Comparison of ENCODE assay signal across 1 cellular context in genomic region chr13:64993514-64994164, GRCh38.
TF ChIP-seq lines count a peak whose summit lies in the region.

No MANE protein-coding gene starts in this region.

TF ChIP-seq in GM12878, 131 proteins besides CTCF, POLR2A, EP300 and RAD21 (continued from another document):
- TF ChIP-seq, protein P1, sequence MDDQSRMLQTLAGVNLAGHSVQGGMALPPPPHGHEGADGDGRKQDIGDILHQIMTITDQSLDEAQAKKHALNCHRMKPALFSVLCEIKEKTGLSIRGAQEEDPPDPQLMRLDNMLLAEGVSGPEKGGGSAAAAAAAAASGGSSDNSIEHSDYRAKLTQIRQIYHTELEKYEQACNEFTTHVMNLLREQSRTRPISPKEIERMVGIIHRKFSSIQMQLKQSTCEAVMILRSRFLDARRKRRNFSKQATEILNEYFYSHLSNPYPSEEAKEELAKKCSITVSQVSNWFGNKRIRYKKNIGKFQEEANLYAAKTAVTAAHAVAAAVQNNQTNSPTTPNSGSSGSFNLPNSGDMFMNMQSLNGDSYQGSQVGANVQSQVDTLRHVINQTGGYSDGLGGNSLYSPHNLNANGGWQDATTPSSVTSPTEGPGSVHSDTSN (IDR thresholded peaks at IDR 0.05; ENCODE audit: insufficient replicate concordance, low read depth, low read length), result peak; percentile 33
- TF ChIP-seq FOXM1 (IDR thresholded peaks at IDR 0.05; ENCODE audit: low read depth, low read length), result no peak
- peak; percentile 92 to 93 for TF ChIP-seq IKZF2 (IDR thresholded peaks at IDR 0.05)
